Comparison of ENCODE assay signal across 25 cellular contexts in the genomic region with DNA sequence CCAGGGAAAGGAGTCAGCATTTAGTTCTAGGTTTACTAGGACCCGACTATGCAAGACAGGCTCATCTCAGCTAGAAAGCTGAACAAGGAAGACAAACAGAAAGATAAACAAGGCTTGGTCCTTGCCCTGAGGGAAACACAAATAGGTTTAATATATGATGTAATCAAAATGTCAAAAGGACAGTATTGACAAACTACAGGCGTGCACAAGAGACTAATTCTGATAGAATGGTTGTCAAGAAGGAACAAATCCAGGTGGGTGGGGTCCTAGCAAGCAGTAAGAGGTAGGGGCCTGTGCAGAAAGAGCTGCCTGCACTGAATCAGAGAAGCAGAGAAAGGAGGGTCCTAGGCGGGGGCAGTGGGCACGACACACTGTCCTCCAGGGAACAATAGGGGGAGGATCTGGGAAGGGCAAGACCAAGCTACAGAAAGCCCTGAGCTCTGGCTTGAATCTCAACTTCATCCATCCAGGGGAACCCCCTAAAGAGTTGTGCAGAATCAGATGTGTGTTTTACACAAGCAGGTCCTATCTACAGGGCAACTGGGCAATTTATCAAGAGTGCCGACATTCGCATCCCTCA. TPM values are rescaled to one million over a fixed set of nuclear protein-coding genes. Genes with fewer than 3 reads are reported as not detected.
A peak's percentile ranks its signal among the peaks of the same experiment; 100 is the strongest.
DNase-seq lines count a peak whose midpoint lies in the region; ATAC-seq and TF ChIP-seq lines count a peak whose summit lies in the region.
"Had no signal": no experiment of that assay in that cellular context is flagged by ENCODE, and none has a peak within 500 bp of the region (broad histone marks: within the 10 kb centered on the region; RNA-seq: fewer than 3 reads in every experiment).

No MANE protein-coding gene starts in this region.

- H3K4me1 ChIP-seq in cardiac muscle cell (ENCODE audit: low read depth), result peaks cover 10% of the 10 kb centered on the region
- H3K4me1 ChIP-seq in right atrium auricular region, result peaks cover 0 to 8% of the 10 kb centered on the region in 2 donors
- peaks cover 4 to 16% of the 10 kb centered on the region in 2 donors for H3K4me1 ChIP-seq in left lung
- H3K4me1 ChIP-seq: pancreas had no signal

- H3K4me3 ChIP-seq in cardiac muscle cell, result no peak overlapping the region
- H3K4me3 ChIP-seq in right atrium auricular region, result no peak overlapping the region
- H3K4me3 ChIP-seq in left lung, result no peak overlapping the region
- H3K4me3 ChIP-seq: gastroesophageal sphincter, pancreas had no signal

- DNase-seq in cardiac muscle cell (ENCODE audit: low read depth in 1 of 2, low spot score in 1 of 2) (no peak), right atrium auricular region (ENCODE audit: low spot score) (no peak), NCI-H748 (lab: John Stamatoyannopoulos, UW; ENCODE audit: unreplicated experiment) (peak; percentile 40), left lung (no peak), NCI-H128 (lab: John Stamatoyannopoulos, UW; ENCODE audit: unreplicated experiment) (no peak), amygdala (lab: John Stamatoyannopoulos, UW) (no peak), NCI-H524 (lab: John Stamatoyannopoulos, UW) (no peak)
- DNase-seq: activated CD4-positive, alpha-beta T cell treated with anti-CD3 and anti-CD28 coated beads for 4 hours; activated CD8-positive, alpha-beta memory T cell treated with anti-CD3 and anti-CD28 coated beads, Interleukin-2, amount 50 U/mL, for 48 hours; anterior cingulate cortex; DND-41; effector CD8-positive, alpha-beta T cell; GOT3; kidney; NCI-H1105 treated with DMSO at 0.1 percent for 48 hours; NCI-H2171; NCI-H526; pancreas; Right ventricle myocardium superior; stimulated activated CD4-positive, alpha-beta T cell treated with anti-CD3 and anti-CD28 coated beads, Interleukin-15, amount 100 ng/mL, for 24 hours; substantia nigra had no signal

- TF ChIP-seq CTCF in cardiac muscle cell (IDR thresholded peaks at IDR 0.05; ENCODE audit: low read depth, low read length) (no peak), right atrium auricular region (IDR thresholded peaks at IDR 0.05) (no peak), left lung (IDR thresholded peaks at IDR 0.05) (no peak)

- H3K27me3 ChIP-seq in cardiac muscle cell, result no peaks in the 10 kb centered on the region
- H3K27me3 ChIP-seq in right atrium auricular region, result no peaks in the 10 kb centered on the region
- H3K27me3 ChIP-seq in left lung, result no peaks in the 10 kb centered on the region
- H3K27me3 ChIP-seq: gastroesophageal sphincter, pancreas had no signal

- H3K9me3 ChIP-seq in cardiac muscle cell (ENCODE audit: low read depth) (no peaks in the 10 kb centered on the region), right atrium auricular region (no peaks in the 10 kb centered on the region), left lung (no peaks in the 10 kb centered on the region)
- H3K9me3 ChIP-seq: gastroesophageal sphincter, pancreas had no signal

- H3K36me3 ChIP-seq in cardiac muscle cell (peaks cover 2% of the 10 kb centered on the region), right atrium auricular region (peaks cover 5% of the 10 kb centered on the region), left lung (peaks cover 0 to 21% of the 10 kb centered on the region in 2 donors)
- H3K36me3 ChIP-seq: pancreas had no signal

- H3K27ac ChIP-seq in cardiac muscle cell (peak overlapping the region; percentile 75), right atrium auricular region (no peak overlapping the region), left lung (peak overlapping the region; percentile 2 to 61)
- H3K27ac ChIP-seq: pancreas had no signal

- ATAC-seq in left lung (peak; percentile 7), HG02798 (IDR thresholded peaks at IDR 0.05; ENCODE audit: poor library complexity, unreplicated experiment) (no peak)
- ATAC-seq: esophagus mucosa, pancreas, sciatic nerve had no signal

- intact Hi-C loops in left lung (cut with DNase I), result no loop called here

RNA-seq across cellular contexts. Expression of a gene that starts 23.3 kb away (rescaled TPM):
- 42.4 and 50.8 TPM in 2 replicates for total RNA-seq in cardiac muscle cell
- polyA plus RNA-seq in cardiac muscle cell, result 30.6 and 46.1 TPM in 2 replicates
- 10 to 100 TPM; 15.9 to 33.6 TPM for total RNA-seq in right atrium auricular region
- 10 to 100 TPM; 47.2 to 85.1 TPM for total RNA-seq in left lung

Comparison
In these comparisons a context has a peak if more than half of its experiments do, and no peak if none do; other contexts are left out.
1. H3K27ac ChIP-seq: peak in cardiac muscle cell (single experiment) and left lung (2 of 2); none in right atrium auricular region (0 of 2).